8 cellular contexts compared by ENCODE assay signal in genomic region chr5:141560725-141561483, GRCh38. TPM values are rescaled to one million over a fixed set of nuclear protein-coding genes. Genes with fewer than 3 reads are reported as not detected.
DNase-seq lines count a peak whose midpoint lies in the region; ATAC-seq and TF ChIP-seq lines count a peak whose summit lies in the region.

No MANE protein-coding gene starts in this region.

- TF ChIP-seq CTCF in GM23338 (conservative IDR thresholded peaks at IDR 0.05; ENCODE audit: low read depth in 2 of 2) (peak; percentile 85 to 96), breast epithelium (IDR thresholded peaks at IDR 0.05) (peak; percentile 94 to 96 (median 95))

- no peak overlapping the region for H2AFZ ChIP-seq in GM23338

- no peaks in the 10 kb centered on the region for H3K9me2 ChIP-seq in GM23338 (ENCODE audit: insufficient read depth)

- H3K4me3 ChIP-seq in GM23338 (peak overlapping the region; percentile 12), breast epithelium (peak overlapping the region in 2 of 3 donors; percentile 25 to 35), iPS-15b (ENCODE audit: low read depth, low read length) (peak overlapping the region; percentile 30)

- no peaks in the 10 kb centered on the region for H3F3A ChIP-seq in GM23338 (replicated peaks; ENCODE audit: low read depth)

- ATAC-seq in GM23338 (peak; percentile 82), GM21619 (IDR thresholded peaks at IDR 0.05; ENCODE audit: unreplicated experiment) (no peak), GM21390 (IDR thresholded peaks at IDR 0.05; ENCODE audit: unreplicated experiment) (no peak)

- TF ChIP-seq POLR2A in breast epithelium (IDR thresholded peaks at IDR 0.05), result no peak

- H3K4me1 ChIP-seq in GM23338 (ENCODE audit: insufficient read depth) (peaks cover 25% of the 10 kb centered on the region), breast epithelium (peaks cover 0 to 3% of the 10 kb centered on the region in 2 donors), iPS-15b (ENCODE audit: control insufficient read depth, insufficient read depth, low read length) (peaks cover 19% of the 10 kb centered on the region)

- intact Hi-C loops in breast epithelium (cut with DNase I; ENCODE audit: low total_unique reads), result no loop called here

- peak overlapping the region; percentile 99 for H3K27ac Mint-ChIP-seq in GM23338

- H3K36me3 ChIP-seq in GM23338 (ENCODE audit: insufficient read depth) (no peaks in the 10 kb centered on the region), breast epithelium (no peaks in the 10 kb centered on the region), iPS-15b (ENCODE audit: control insufficient read depth, insufficient read depth, low read length) (no peaks in the 10 kb centered on the region)

- DNase-seq in GM23338 (ENCODE audit: low spot score), result peak; percentile 98
- DNase-seq in NCI-H2227 treated with DMSO at 0.1 percent for 48 hours (lab: John Stamatoyannopoulos, UW), result peak; percentile 91
- peak; percentile 81 to 94 for DNase-seq in breast epithelium (ENCODE audit: low spot score in 2 of 2)
- DNase-seq in retina, result peak; percentile 90
- DNase-seq in activated CD8-positive, alpha-beta memory T cell treated with anti-CD3 and anti-CD28 coated beads, Interleukin-2, amount 50 U/mL, for 48 hours, result no peak

- H3K4me1 Mint-ChIP-seq in GM23338, result peaks cover 43% of the 10 kb centered on the region

- H3K27ac ChIP-seq in GM23338 (ENCODE audit: low read depth), result peak overlapping the region; percentile 90
- H3K27ac ChIP-seq in breast epithelium, result peak overlapping the region; percentile 85 to 87

- H3K4me3 Mint-ChIP-seq in GM23338, result peak overlapping the region; percentile 62

- no peaks in the 10 kb centered on the region; the same call in 2 of the 3 replicates for H3K9me3 Mint-ChIP-seq in GM23338

- no peaks in the 10 kb centered on the region for H4K20me1 ChIP-seq in GM23338 (replicated peaks; ENCODE audit: insufficient read depth)

- H3K9me3 ChIP-seq in breast epithelium (no peaks in the 10 kb centered on the region), iPS-15b (ENCODE audit: control insufficient read depth, insufficient read depth, low read length) (no peaks in the 10 kb centered on the region)

- H3K79me2 ChIP-seq in GM23338 (replicated peaks; ENCODE audit: insufficient read depth), result no peaks in the 10 kb centered on the region

- H3K27me3 Mint-ChIP-seq in GM23338 (ENCODE audit: insufficient read depth, low read depth, poor library complexity), result peaks cover 6% of the 10 kb centered on the region

- peak overlapping the region; percentile 20 for H3K4me2 ChIP-seq in GM23338

- peaks cover 39% of the 10 kb centered on the region for H3K36me3 Mint-ChIP-seq in GM23338 (ENCODE audit: low read depth)

- H3K27me3 ChIP-seq in GM23338 (ENCODE audit: insufficient read depth) (no peaks in the 10 kb centered on the region), breast epithelium (no peaks in the 10 kb centered on the region), iPS-15b (ENCODE audit: control insufficient read depth, insufficient read depth, low read length) (no peaks in the 10 kb centered on the region)

- peak overlapping the region; percentile 41 for H3K9ac ChIP-seq in iPS-15b (ENCODE audit: low read depth, low read length)

TF ChIP-seq in GM23338, 12 proteins besides CTCF, POLR2A, EP300 and RAD21:
- TF ChIP-seq ZNF114 (CRISPR knock-in tag; IDR thresholded peaks at IDR 0.05) (no peak), POLR2AphosphoS5 (IDR thresholded peaks at IDR 0.05; ENCODE audit: low read depth) (peak; percentile 47; the same call in 1 of the 2 replicates), EZH2 (IDR thresholded peaks at IDR 0.05; ENCODE audit: low read depth, unreplicated experiment) (no peak), ZNF331 (CRISPR knock-in tag; IDR thresholded peaks at IDR 0.05; ENCODE audit: low read depth) (no peak), NANOG (IDR thresholded peaks at IDR 0.05; ENCODE audit: borderline replicate concordance) (no peak), CREB1 (CRISPR knock-in tag; IDR thresholded peaks at IDR 0.05; ENCODE audit: low read depth) (peak; percentile 89)

RNA-seq across cellular contexts. Expression of gene DIAPH1, which starts 57.9 kb away (rescaled TPM):
- total RNA-seq in GM23338 (2014; rRNA removed; shearing (Covaris generic)), result 97.0 and 104 TPM in 2 replicates
- 42.9 and 43.5 TPM in 2 replicates for polyA plus RNA-seq in GM23338 (2016; fragmentation: Nextera tagmentation; extraction: Ambion mirVana)
- 10 to 100 TPM; 58.8 to 64.8 (median 63.6) TPM for total RNA-seq in breast epithelium
